ENCODE assay signal across 19 cellular contexts in genomic region chr10:62087341-62087740, GRCh38.
"Had no signal": no experiment of that assay in that cellular context is flagged by ENCODE, and none has a peak within 500 bp of the region (broad histone marks: within the 10 kb centered on the region; RNA-seq: fewer than 3 reads in every experiment).

No MANE protein-coding gene starts in this region.

- H3K27ac ChIP-seq: lower lobe of right lung, ovary, psoas muscle, right lobe of liver, testis had no signal

- H3K4me1 Mint-ChIP-seq: WTC11 had no signal

- ATAC-seq: activated CD4-positive, alpha-beta T cell treated with anti-CD3 and anti-CD28 coated beads for 36 hours; activated CD8-positive, alpha-beta memory T cell treated with anti-CD3 and anti-CD28 coated beads, Interleukin-2, amount 10 ng/mL, durations not matched to agents 7 days and 5 days; activated naive CD4-positive, alpha-beta T cell treated with anti-CD3 and anti-CD28 coated beads, Interleukin-2, amount 50 U/mL, for 72 hours; left colon; lower lobe of right lung; naive thymus-derived CD8-positive, alpha-beta T cell; right lobe of liver; stimulated activated effector memory CD8-positive, alpha-beta T cell treated with anti-CD3 and anti-CD28 coated beads, Interleukin-12 subunit alpha, Interleukin-12 subunit beta, amount 100 ng/mL, for 72 hours; WTC11 had no signal

- H3K27me3 ChIP-seq: esophagus muscularis mucosa, ovary, right lobe of liver, testis had no signal

- H3K36me3 Mint-ChIP-seq: WTC11 had no signal

- H3K27ac Mint-ChIP-seq: activated CD8-positive, alpha-beta memory T cell treated with anti-CD3 and anti-CD28 coated beads, Interleukin-2, amount 10 ng/mL, durations not matched to agents 7 days and 5 days; naive thymus-derived CD8-positive, alpha-beta T cell; stimulated activated effector memory CD8-positive, alpha-beta T cell treated with anti-CD3 and anti-CD28 coated beads, Interleukin-12 subunit alpha, Interleukin-12 subunit beta, amount 100 ng/mL, for 72 hours; type B pancreatic cell; WTC11 had no signal

- H3K9me3 Mint-ChIP-seq: naive thymus-derived CD8-positive, alpha-beta T cell; stimulated activated effector memory CD8-positive, alpha-beta T cell treated with anti-CD3 and anti-CD28 coated beads, Interleukin-12 subunit alpha, Interleukin-12 subunit beta, amount 100 ng/mL, for 72 hours; type B pancreatic cell; WTC11 had no signal

- DNase-seq: activated CD4-positive, alpha-beta T cell treated with anti-CD3 and anti-CD28 coated beads for 36 hours; activated CD4-positive, alpha-beta T cell treated with anti-CD3 and anti-CD28 coated beads, Interleukin-2, amount 50 U/mL, for 48 hours; activated CD8-positive, alpha-beta memory T cell treated with anti-CD3 and anti-CD28 coated beads, Interleukin-2, amount 10 ng/mL, durations not matched to agents 7 days and 5 days; activated T-cell treated with anti-CD3 and anti-CD28 coated beads, Interleukin-2, amount 50 U/mL, for 1 hour; cerebellar nuclear complex; effector CD8-positive, alpha-beta T cell; left colon; lower lobe of right lung; naive thymus-derived CD8-positive, alpha-beta T cell; ovary; psoas muscle; right lobe of liver; stimulated activated CD4-positive, alpha-beta T cell treated with anti-CD3 and anti-CD28 coated beads, Interleukin-4, amount 100 ng/mL, for 24 hours; testis had no signal

- H3K27me3 Mint-ChIP-seq: activated CD4-positive, alpha-beta T cell treated with anti-CD3 and anti-CD28 coated beads for 36 hours; activated CD8-positive, alpha-beta memory T cell treated with anti-CD3 and anti-CD28 coated beads, Interleukin-2, amount 10 ng/mL, durations not matched to agents 7 days and 5 days; naive thymus-derived CD8-positive, alpha-beta T cell; type B pancreatic cell had no signal

- H3K4me3 ChIP-seq: esophagus muscularis mucosa, lower lobe of right lung, ovary, psoas muscle, right lobe of liver, testis had no signal

- H3K9me3 ChIP-seq: esophagus muscularis mucosa, lower lobe of right lung, ovary, psoas muscle, right lobe of liver, testis had no signal

- H3K4me3 Mint-ChIP-seq: activated CD4-positive, alpha-beta T cell treated with anti-CD3 and anti-CD28 coated beads for 36 hours; activated CD8-positive, alpha-beta memory T cell treated with anti-CD3 and anti-CD28 coated beads, Interleukin-2, amount 10 ng/mL, durations not matched to agents 7 days and 5 days; naive thymus-derived CD8-positive, alpha-beta T cell; stimulated activated effector memory CD8-positive, alpha-beta T cell treated with anti-CD3 and anti-CD28 coated beads, Interleukin-12 subunit alpha, Interleukin-12 subunit beta, amount 100 ng/mL, for 72 hours; type B pancreatic cell; WTC11 had no signal

- H3K36me3 ChIP-seq: ovary had no signal
